In the genomic region with DNA sequence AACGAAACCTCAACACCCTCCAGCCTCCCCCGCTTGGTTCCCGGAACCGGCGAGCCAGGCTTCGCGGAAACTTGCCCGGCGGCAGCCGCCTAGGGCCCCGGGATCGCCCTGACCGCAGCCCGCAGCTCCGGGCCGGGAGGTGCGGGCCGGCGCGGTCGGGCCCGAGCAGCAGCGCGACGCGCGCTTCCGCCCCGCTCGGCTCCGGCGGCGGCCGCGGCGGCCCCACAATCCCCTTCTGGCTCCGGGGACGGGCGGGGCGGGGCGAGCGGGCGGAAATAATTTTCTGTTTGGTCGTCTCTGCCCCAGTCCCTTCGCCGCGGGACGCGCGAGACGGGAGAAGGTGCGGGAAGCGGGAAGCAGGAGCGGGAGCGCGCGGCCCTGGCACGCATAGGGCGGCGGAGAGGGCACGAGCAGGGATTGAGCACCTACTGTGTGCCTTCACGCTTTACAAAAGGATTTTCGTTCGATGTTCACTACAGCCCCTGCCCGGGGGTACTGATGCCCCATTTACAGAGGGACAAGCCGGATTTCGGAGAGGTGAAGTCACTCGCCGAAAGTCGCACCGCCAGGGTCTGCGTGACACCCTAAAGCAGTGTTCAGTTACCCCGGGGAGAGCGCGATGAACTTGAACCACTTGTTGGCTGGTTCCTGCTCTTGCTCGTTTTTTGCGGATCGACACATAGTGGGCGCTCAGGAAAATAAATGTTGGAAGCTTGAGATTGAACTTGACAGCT, we compare ENCODE assay signal across 7 cellular contexts.
DNase-seq lines count a peak whose midpoint lies in the region; ATAC-seq lines count a peak whose summit lies in the region.

No MANE protein-coding gene starts in this region.

- DNase-seq in NCI-H774 (lab: John Stamatoyannopoulos, UW), result peak; percentile 94
- peak; percentile 46 to 69 for DNase-seq in activated CD8-positive, alpha-beta memory T cell treated with anti-CD3 and anti-CD28 coated beads for 1 hour (ENCODE audit: extremely low read depth in 1 of 2, low read depth in 1 of 2)
- peak; percentile 61 for DNase-seq in effector CD8-positive, alpha-beta T cell (lab: John Stamatoyannopoulos, UW)
- peak; percentile 81 for DNase-seq in medulla oblongata (ENCODE audit: extremely low spot score)
- peak; percentile 54 to 67 (median 58) for DNase-seq in stimulated activated CD4-positive, alpha-beta T cell treated with anti-CD3 and anti-CD28 coated beads, TNF-alpha, amount 100 ng/mL, for 1 hour (ENCODE audit: low read depth in 3 of 3, low spot score in 1 of 3)

- ATAC-seq in GM18502 (IDR thresholded peaks at IDR 0.05; ENCODE audit: poor library complexity, unreplicated experiment) (peak; percentile 19), HG03354 (IDR thresholded peaks at IDR 0.05; ENCODE audit: poor library complexity, severe bottlenecking, unreplicated experiment) (peak; percentile 33)

Comparison
In these comparisons a context has a peak if more than half of its experiments do, and no peak if none do; other contexts are left out.
1. Peak in every context shown above with its lines: DNase-seq and ATAC-seq.